Comparison of ENCODE assay signal across 1 cellular context in genomic region chr10:85642421-85643170, GRCh38.
A peak's percentile ranks its signal among the peaks of the same experiment; 100 is the strongest.
TF ChIP-seq lines count a peak whose summit lies in the region.

No MANE protein-coding gene starts in this region.

TF ChIP-seq in HEK293, 187 proteins besides CTCF, POLR2A, EP300 and RAD21 (continued from another document and continues in another):
- no peak for TF ChIP-seq ELK4 (IDR thresholded peaks at IDR 0.05; ENCODE audit: borderline replicate concordance, low read depth, low read length)
- TF ChIP-seq ZNF274 (IDR thresholded peaks at IDR 0.05; ENCODE audit: low read length), result no peak
- no peak for TF ChIP-seq ZNF274 (tag by site-specific recombination; IDR thresholded peaks at IDR 0.05; ENCODE audit: borderline replicate concordance)
- no peak for TF ChIP-seq ZNF623 (tag by site-specific recombination; IDR thresholded peaks at IDR 0.05)
- TF ChIP-seq INSM2 (tag by site-specific recombination; IDR thresholded peaks at IDR 0.05), result peak; percentile 100
- peak; percentile 83; the same call in 1 of the 2 replicates for TF ChIP-seq ZBTB6 (tag by site-specific recombination; IDR thresholded peaks at IDR 0.05)
- TF ChIP-seq TRIM28 (IDR thresholded peaks at IDR 0.05; ENCODE audit: borderline replicate concordance, low read length), result peak; percentile 78
- no peak for TF ChIP-seq ZSCAN16 (tag by site-specific recombination; IDR thresholded peaks at IDR 0.05)
- peak; percentile 67; the same call in 1 of the 2 replicates for TF ChIP-seq MZF1 (tag by site-specific recombination; IDR thresholded peaks at IDR 0.05; ENCODE audit: borderline replicate concordance)
- peak; percentile 84; the same call in 1 of the 2 replicates for TF ChIP-seq ZNF391 (tag by site-specific recombination; IDR thresholded peaks at IDR 0.05; ENCODE audit: borderline replicate concordance, low read depth)
- TF ChIP-seq ZNF221 (tag by site-specific recombination; IDR thresholded peaks at IDR 0.05; ENCODE audit: borderline replicate concordance), result 0 out of 2 replicates have a peak, but pooled peaks have one; percentile 39
- no peak for TF ChIP-seq ZNF302 (tag by site-specific recombination; IDR thresholded peaks at IDR 0.05; ENCODE audit: low read depth)
- peak; percentile 83 for TF ChIP-seq ZNF580 (tag by site-specific recombination; IDR thresholded peaks at IDR 0.05)
- TF ChIP-seq ZNF521 (tag by site-specific recombination; IDR thresholded peaks at IDR 0.05), result no peak
- TF ChIP-seq TSHZ1 (tag by site-specific recombination; IDR thresholded peaks at IDR 0.05; ENCODE audit: borderline replicate concordance), result peak; percentile 98
- TF ChIP-seq OVOL3 (tag by site-specific recombination; IDR thresholded peaks at IDR 0.05), result peak; percentile 80
- no peak; the same call in 1 of the 2 replicates for TF ChIP-seq ZBTB7A (tag by site-specific recombination; IDR thresholded peaks at IDR 0.05; ENCODE audit: low read depth)
- TF ChIP-seq ZNF239 (tag by site-specific recombination; IDR thresholded peaks at IDR 0.05), result no peak
- TF ChIP-seq ZFP69B (tag by site-specific recombination; IDR thresholded peaks at IDR 0.05), result peak; percentile 69; the same call in 1 of the 2 replicates
- no peak; the same call in 1 of the 2 replicates for TF ChIP-seq GLIS2 (tag by site-specific recombination; IDR thresholded peaks at IDR 0.05)
- peak; percentile 97 for TF ChIP-seq ZNF843 (tag by site-specific recombination; IDR thresholded peaks at IDR 0.05)
- TF ChIP-seq ZBTB17 (tag by site-specific recombination; IDR thresholded peaks at IDR 0.05), result peak; percentile 83
- TF ChIP-seq WT1 (tag by site-specific recombination; IDR thresholded peaks at IDR 0.05), result peak; percentile 99
- TF ChIP-seq ZNF629 (tag by site-specific recombination; IDR thresholded peaks at IDR 0.05), result peak; percentile 95
- no peak for TF ChIP-seq RBAK (tag by site-specific recombination; IDR thresholded peaks at IDR 0.05)
- peak; percentile 83; the same call in 1 of the 2 replicates for TF ChIP-seq ZSCAN23 (tag by site-specific recombination; IDR thresholded peaks at IDR 0.05)
- TF ChIP-seq ZBTB21 (tag by site-specific recombination; IDR thresholded peaks at IDR 0.05), result peak; percentile 85
- TF ChIP-seq PATZ1 (tag by site-specific recombination; IDR thresholded peaks at IDR 0.05), result peak; percentile 61
- no peak for TF ChIP-seq ZNF585B (tag by site-specific recombination; IDR thresholded peaks at IDR 0.05)
- peak; percentile 78; the same call in 1 of the 2 replicates for TF ChIP-seq ZBTB1 (tag by site-specific recombination; IDR thresholded peaks at IDR 0.05)
- TF ChIP-seq ZBTB8A (tag by site-specific recombination; IDR thresholded peaks at IDR 0.05), result no peak
- no peak for TF ChIP-seq ZNF658 (tag by site-specific recombination; IDR thresholded peaks at IDR 0.05)
- TF ChIP-seq PRDM4 (tag by site-specific recombination; IDR thresholded peaks at IDR 0.05), result peak; percentile 85
- 0 out of 2 replicates have a peak, but pooled peaks have one; percentile 26 for TF ChIP-seq ZNF341 (tag by site-specific recombination; IDR thresholded peaks at IDR 0.05; ENCODE audit: low read depth)
- peak; percentile 97 for TF ChIP-seq GLIS1 (tag by site-specific recombination; IDR thresholded peaks at IDR 0.05)
- TF ChIP-seq ZSCAN4 (tag by site-specific recombination; IDR thresholded peaks at IDR 0.05), result peak; percentile 72
- TF ChIP-seq MYNN (tag by site-specific recombination; IDR thresholded peaks at IDR 0.05; ENCODE audit: borderline replicate concordance), result peak; percentile 88
- TF ChIP-seq SALL2 (tag by site-specific recombination; IDR thresholded peaks at IDR 0.05; ENCODE audit: borderline replicate concordance), result no peak
- no peak for TF ChIP-seq ZNF354C (tag by site-specific recombination; IDR thresholded peaks at IDR 0.05; ENCODE audit: borderline replicate concordance, low read depth)
- TF ChIP-seq ZEB2 (tag by site-specific recombination; IDR thresholded peaks at IDR 0.05), result peak; percentile 98
- peak; percentile 95 for TF ChIP-seq KLF8 (tag by site-specific recombination; IDR thresholded peaks at IDR 0.05)
- TF ChIP-seq ZNF2 (tag by site-specific recombination; IDR thresholded peaks at IDR 0.05), result peak; percentile 74; the same call in 1 of the 2 replicates
- no peak for TF ChIP-seq ZNF791 (tag by site-specific recombination; IDR thresholded peaks at IDR 0.05)
- TF ChIP-seq ZSCAN5A (tag by site-specific recombination; IDR thresholded peaks at IDR 0.05), result no peak
- TF ChIP-seq ZNF114 (tag by site-specific recombination; IDR thresholded peaks at IDR 0.05), result no peak
- TF ChIP-seq KLF17 (tag by site-specific recombination; IDR thresholded peaks at IDR 0.05), result peak; percentile 98
- TF ChIP-seq ZNF76 (tag by site-specific recombination; IDR thresholded peaks at IDR 0.05; ENCODE audit: borderline replicate concordance, low read depth), result no peak
- peak; percentile 99 for TF ChIP-seq ZNF600 (tag by site-specific recombination; IDR thresholded peaks at IDR 0.05)
- peak; percentile 45; the same call in 1 of the 2 replicates for TF ChIP-seq SP2 (tag by site-specific recombination; IDR thresholded peaks at IDR 0.05)
- peak; percentile 99 for TF ChIP-seq ZNF366 (tag by site-specific recombination; conservative IDR thresholded peaks at IDR 0.05)
